Comparison of ENCODE assay signal across 9 cellular contexts in genomic region chr17:77420476-77420803, GRCh38.
DNase-seq lines count a peak whose midpoint lies in the region; ATAC-seq lines count a peak whose summit lies in the region.
"Had no signal": no experiment of that assay in that cellular context is flagged by ENCODE, and none has a peak within 500 bp of the region (broad histone marks: within the 10 kb centered on the region; RNA-seq: fewer than 3 reads in every experiment).

No MANE protein-coding gene starts in this region.

- H3K4me1 ChIP-seq in stomach smooth muscle (ENCODE audit: control insufficient read depth, insufficient read depth, low read length): peaks cover 84% of the 10 kb centered on the region

- H3K9ac ChIP-seq in stomach smooth muscle (ENCODE audit: low read length in 2 of 2): peak overlapping the region; percentile 54 to 55

- peaks cover 3% of the 10 kb centered on the region for H3K36me3 Mint-ChIP-seq in activated T-cell treated with anti-CD3 and anti-CD28 coated beads, Interleukin-2, amount 50 U/mL, for 24 hours (ENCODE audit: low read depth)
- H3K36me3 Mint-ChIP-seq in activated T-helper 17 cell treated with anti-CD3 and anti-CD28 coated beads, Interleukin-2, amount 50 U/mL, for 72 hours (ENCODE audit: low read depth): peaks cover 12% of the 10 kb centered on the region

- H3K27ac Mint-ChIP-seq in activated T-cell treated with anti-CD3 and anti-CD28 coated beads, Interleukin-2, amount 50 U/mL, for 24 hours: peak overlapping the region; percentile 93
- peak overlapping the region; percentile 89 for H3K27ac Mint-ChIP-seq in activated T-helper 17 cell treated with anti-CD3 and anti-CD28 coated beads, Interleukin-2, amount 50 U/mL, for 72 hours

- no peaks in the 10 kb centered on the region for H3K9me3 Mint-ChIP-seq in activated T-cell treated with anti-CD3 and anti-CD28 coated beads, Interleukin-2, amount 50 U/mL, for 24 hours
- no peaks in the 10 kb centered on the region for H3K9me3 Mint-ChIP-seq in activated T-helper 17 cell treated with anti-CD3 and anti-CD28 coated beads, Interleukin-2, amount 50 U/mL, for 72 hours

- ATAC-seq in activated T-helper 17 cell treated with anti-CD3 and anti-CD28 coated beads, Interleukin-2, amount 50 U/mL, for 72 hours (replicated peaks): peak; percentile 5
- ATAC-seq in esophagus mucosa (no peak), HG03196 (IDR thresholded peaks at IDR 0.05; ENCODE audit: unreplicated experiment) (no peak)

- no peaks in the 10 kb centered on the region for H3K27me3 Mint-ChIP-seq in activated T-cell treated with anti-CD3 and anti-CD28 coated beads, Interleukin-2, amount 50 U/mL, for 24 hours
- no peaks in the 10 kb centered on the region for H3K27me3 Mint-ChIP-seq in activated T-helper 17 cell treated with anti-CD3 and anti-CD28 coated beads, Interleukin-2, amount 50 U/mL, for 72 hours

- H3K27ac ChIP-seq in layer of hippocampus (ENCODE audit: low read depth, low read length) (peak overlapping the region; percentile 52), stomach smooth muscle (ENCODE audit: low read length) (peak overlapping the region; percentile 100)

- H3K36me3 ChIP-seq in stomach smooth muscle (ENCODE audit: control insufficient read depth in 2 of 2, insufficient read depth in 2 of 2, low read length in 2 of 2): no peaks in the 10 kb centered on the region
- H3K36me3 ChIP-seq: ovary had no signal

- H3K9me3 ChIP-seq in stomach smooth muscle (ENCODE audit: control insufficient read depth in 2 of 2, low read length in 2 of 2): no peaks in the 10 kb centered on the region
- H3K9me3 ChIP-seq: ovary had no signal

- H3K27me3 ChIP-seq in layer of hippocampus (ENCODE audit: control insufficient read depth, insufficient read depth, low read length) (no peaks in the 10 kb centered on the region), stomach smooth muscle (ENCODE audit: control insufficient read depth in 1 of 2, insufficient read depth in 2 of 2, low read length in 2 of 2) (no peaks in the 10 kb centered on the region)
- H3K27me3 ChIP-seq: ovary had no signal

- H3K4me1 Mint-ChIP-seq in activated T-cell treated with anti-CD3 and anti-CD28 coated beads, Interleukin-2, amount 50 U/mL, for 24 hours (ENCODE audit: low read depth): peaks cover 59% of the 10 kb centered on the region
- H3K4me1 Mint-ChIP-seq in activated T-helper 17 cell treated with anti-CD3 and anti-CD28 coated beads, Interleukin-2, amount 50 U/mL, for 72 hours: peaks cover 16% of the 10 kb centered on the region

- H3K4me3 ChIP-seq in stomach smooth muscle (ENCODE audit: low read length in 2 of 2): peak overlapping the region; percentile 15
- H3K4me3 ChIP-seq: ovary had no signal

- H3K4me3 Mint-ChIP-seq in activated T-cell treated with anti-CD3 and anti-CD28 coated beads, Interleukin-2, amount 50 U/mL, for 24 hours: peak overlapping the region; percentile 62
- peak overlapping the region; percentile 77 for H3K4me3 Mint-ChIP-seq in activated T-helper 17 cell treated with anti-CD3 and anti-CD28 coated beads, Interleukin-2, amount 50 U/mL, for 72 hours

- no peak for DNase-seq in activated T-cell treated with anti-CD3 and anti-CD28 coated beads, Interleukin-2, amount 50 U/mL, for 24 hours
- DNase-seq in activated T-cell treated with anti-CD3 and anti-CD28 coated beads for 4 hours (no peak), A172 (ENCODE audit: low spot score) (no peak)
